Comparison of ENCODE assay signal across 8 cellular contexts in genomic region chr1:30908886-30909777, GRCh38. TPM values are rescaled to one million over a fixed set of nuclear protein-coding genes. Genes with fewer than 3 reads are reported as not detected.
DNase-seq lines count a peak whose midpoint lies in the region; ATAC-seq and TF ChIP-seq lines count a peak whose summit lies in the region.

No MANE protein-coding gene starts in this region.

- peak overlapping the region; percentile 32 for H3K4me3 ChIP-seq in Caco-2 (ENCODE audit: low read depth, low read length)
- H3K4me3 ChIP-seq in Panc1 (ENCODE audit: low read depth in 2 of 2, low read length in 2 of 2) = peak overlapping the region; percentile 49 to 59
- H3K4me3 ChIP-seq in epithelial cell of esophagus (ENCODE audit: low read length) = peak overlapping the region; percentile 32
- H3K4me3 ChIP-seq in neuron (ENCODE audit: low read length) = peak overlapping the region; percentile 41

- H3K36me3 ChIP-seq in Caco-2 (ENCODE audit: control insufficient read depth, insufficient read depth, low read length) (no peaks in the 10 kb centered on the region), Panc1 (ENCODE audit: control insufficient read depth, insufficient read depth, low read length) (no peaks in the 10 kb centered on the region), neuron (ENCODE audit: insufficient read depth, low read length) (no peaks in the 10 kb centered on the region)

- intact Hi-C loops in Caco-2 (cut with micrococcal nuclease; ENCODE audit: unreplicated experiment) = no loop called here
- intact Hi-C loops in Panc1 (cut with micrococcal nuclease; ENCODE audit: unreplicated experiment) = no loop called here

- H2AFZ ChIP-seq in neuron (ENCODE audit: low read depth, low read length) = no peak overlapping the region

- no peak overlapping the region for H3K27ac Mint-ChIP-seq in Caco-2 (ENCODE audit: unreplicated experiment)

- H3K9me3 ChIP-seq in Caco-2 = no peaks in the 10 kb centered on the region
- no peaks in the 10 kb centered on the region for H3K9me3 ChIP-seq in Panc1 (ENCODE audit: control insufficient read depth, insufficient read depth, low read depth, low read length)
- H3K9me3 ChIP-seq in neuron (ENCODE audit: low read length) = no peaks in the 10 kb centered on the region

- no peak for DNase-seq in Caco-2
- DNase-seq in Panc1 (ENCODE audit: low read depth, low spot score) = no peak
- no peak for DNase-seq in epithelial cell of esophagus (ENCODE audit: low read depth)
- no peak for DNase-seq in GM10266 (ENCODE audit: extremely low spot score)
- DNase-seq in stimulated activated CD4-positive, alpha-beta T cell treated with anti-CD3 and anti-CD28 coated beads, Interleukin-12 subunit alpha, Interleukin-12 subunit beta, amount 100 ng/mL, for 4 hours = no peak
- no peak for DNase-seq in activated naive CD4-positive, alpha-beta T cell treated with Interleukin-2 at 50 U/mL for 16 hours

- no peaks in the 10 kb centered on the region for H3K27me3 Mint-ChIP-seq in Caco-2 (ENCODE audit: insufficient read depth, unreplicated experiment)

- 0 out of 2 replicates have a peak overlapping the region, but pooled peaks have one; percentile 34 for H3K27ac ChIP-seq in Panc1 (ENCODE audit: low read length)

- TF ChIP-seq CTCF in Caco-2 (IDR thresholded peaks at IDR 0.05; ENCODE audit: insufficient read depth in 1 of 2, low read depth in 1 of 2, low read length in 1 of 2, severe bottlenecking in 1 of 2, unreplicated experiment in 1 of 2) (no peak), Panc1 (IDR thresholded peaks at IDR 0.05) (no peak), epithelial cell of esophagus (IDR thresholded peaks at IDR 0.05; ENCODE audit: insufficient read depth, low read depth, low read length, missing control alignments) (no peak), GM10266 (IDR thresholded peaks at IDR 0.05; ENCODE audit: control insufficient read depth, insufficient read depth, low read depth, missing control alignments) (no peak)

- BruUV-seq in Caco-2 (replicated peaks; lab: Mats Ljungman, UMichigan) (no TSS peak), Panc1 (replicated peaks; lab: Mats Ljungman, UMichigan) (no TSS peak)

- in situ Hi-C loops in Panc1 (cut with HindIII; ENCODE audit: low pct_unique_long_range_greater_than_20kb, low sequenced_read_pairs) = loop anchor here (25.0 kb wide), 1 partner anchor 97 kb away; no protein-coding TSS in a partner anchor

- no peaks in the 10 kb centered on the region for H3K4me1 ChIP-seq in Caco-2
- peaks cover 10% of the 10 kb centered on the region for H3K4me1 ChIP-seq in Panc1 (ENCODE audit: control insufficient read depth, insufficient read depth, low read length)
- peaks cover 38% of the 10 kb centered on the region for H3K4me1 ChIP-seq in neuron (ENCODE audit: insufficient read depth, low read length)

- ATAC-seq in Panc1 = peak; percentile 15; the same call in 1 of the 2 replicates
- ATAC-seq in HG03521 (IDR thresholded peaks at IDR 0.05; ENCODE audit: unreplicated experiment) = no peak

- H3K27me3 ChIP-seq in Caco-2 (replicated peaks; ENCODE audit: control insufficient read depth, insufficient read depth, low read length) (no peaks in the 10 kb centered on the region; the same call in 1 of the 2 replicates), Panc1 (ENCODE audit: control insufficient read depth, insufficient read depth, low read length) (no peaks in the 10 kb centered on the region), neuron (ENCODE audit: insufficient read depth, low read length) (peaks cover 3% of the 10 kb centered on the region)

- no peaks in the 10 kb centered on the region for H3K9me3 Mint-ChIP-seq in Caco-2 (ENCODE audit: unreplicated experiment)

- POLR2A ChIA-PET in Caco-2 (lab: Charles Lee) = no interaction called here
- POLR2A ChIA-PET in Panc1 (lab: Charles Lee) = interaction anchor here (0.6 kb wide), 1 partner anchor 182 kb away, joined by 6 read pairs; no protein-coding TSS in a partner anchor

- peak overlapping the region; percentile 75 for H3K4me3 Mint-ChIP-seq in Caco-2 (ENCODE audit: unreplicated experiment)

- H3K36me3 Mint-ChIP-seq in Caco-2 (ENCODE audit: insufficient read depth, unreplicated experiment) = no peaks in the 10 kb centered on the region

- no peaks in the 10 kb centered on the region for H3K4me1 Mint-ChIP-seq in Caco-2 (ENCODE audit: low read depth, unreplicated experiment)

- CTCF ChIA-PET in Caco-2 (lab: Charles Lee) = interaction anchor here (3.8 kb wide), 1 partner anchor 107 kb away, joined by 42 read pairs; no protein-coding TSS in a partner anchor
- CTCF ChIA-PET in Panc1 (lab: Charles Lee) = interaction anchor here (4.2 kb wide), 1 partner anchor 107 kb away, joined by 71 read pairs; no protein-coding TSS in a partner anchor

RNA-seq across cellular contexts. Expression of gene SDC3, which starts 0.6 kb away (rescaled TPM):
- total RNA-seq in Caco-2 (2022) = 2.9 and 3.7 TPM in 2 replicates
- 36.1 TPM for total RNA-seq in Panc1 (2021; ENCODE audit: unreplicated experiment)
- polyA plus RNA-seq in Panc1 (2012; ENCODE audit: insufficient read length) = 32.5 TPM
